In genomic region chr5:93964421-93964820, GRCh38 we compare ENCODE assay signal across 9 cellular contexts.
"Had no signal": no experiment of that assay in that cellular context is flagged by ENCODE, and none has a peak within 500 bp of the region (broad histone marks: within the 10 kb centered on the region; RNA-seq: fewer than 3 reads in every experiment).

No MANE protein-coding gene starts in this region.

- H2AFZ ChIP-seq: GM23248 had no signal

- H3K27ac Mint-ChIP-seq: H9 had no signal

- H3K4me3 Mint-ChIP-seq: H9 had no signal

- FAIRE-seq: H1, H54, HTR-8/SVneo, K562 had no signal

- ATAC-seq: K562 had no signal

- H3K27ac ChIP-seq: GM23248 had no signal

- H3K4me3 ChIP-seq: GM23248, K562 had no signal

- H3K9ac ChIP-seq: GM23248 had no signal

- DNase-seq: GM23248, H9, HCEC 1CT, IMR-90, KG1 had no signal
